Comparison of ENCODE assay signal across 1 cellular context in the genomic region with DNA sequence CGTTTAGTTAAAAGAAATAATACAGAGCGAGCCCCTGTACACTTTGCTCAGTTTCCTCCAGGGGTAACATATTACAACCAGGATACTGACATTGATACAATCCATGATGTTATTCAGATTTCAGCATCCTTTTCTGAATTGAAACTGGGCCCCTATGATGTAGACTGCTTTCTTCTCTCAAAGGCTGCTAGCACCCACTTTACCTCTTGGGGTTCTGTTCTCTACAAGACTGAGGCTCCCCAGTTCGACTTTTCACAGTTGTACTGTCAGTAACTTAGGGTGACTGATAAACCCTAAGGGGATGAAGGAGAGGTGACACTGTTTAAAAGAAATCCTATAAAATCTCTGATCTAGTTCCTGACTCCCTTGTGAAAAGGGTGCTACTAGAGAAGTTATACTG.
TF ChIP-seq lines count a peak whose summit lies in the region.

No MANE protein-coding gene starts in this region.

TF ChIP-seq in SK-N-SH, 30 proteins besides CTCF, POLR2A, EP300 and RAD21 (continued from another document):
- TF ChIP-seq, protein P1, sequence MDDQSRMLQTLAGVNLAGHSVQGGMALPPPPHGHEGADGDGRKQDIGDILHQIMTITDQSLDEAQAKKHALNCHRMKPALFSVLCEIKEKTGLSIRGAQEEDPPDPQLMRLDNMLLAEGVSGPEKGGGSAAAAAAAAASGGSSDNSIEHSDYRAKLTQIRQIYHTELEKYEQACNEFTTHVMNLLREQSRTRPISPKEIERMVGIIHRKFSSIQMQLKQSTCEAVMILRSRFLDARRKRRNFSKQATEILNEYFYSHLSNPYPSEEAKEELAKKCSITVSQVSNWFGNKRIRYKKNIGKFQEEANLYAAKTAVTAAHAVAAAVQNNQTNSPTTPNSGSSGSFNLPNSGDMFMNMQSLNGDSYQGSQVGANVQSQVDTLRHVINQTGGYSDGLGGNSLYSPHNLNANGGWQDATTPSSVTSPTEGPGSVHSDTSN (IDR thresholded peaks at IDR 0.05): no peak
- TF ChIP-seq, protein P2, sequence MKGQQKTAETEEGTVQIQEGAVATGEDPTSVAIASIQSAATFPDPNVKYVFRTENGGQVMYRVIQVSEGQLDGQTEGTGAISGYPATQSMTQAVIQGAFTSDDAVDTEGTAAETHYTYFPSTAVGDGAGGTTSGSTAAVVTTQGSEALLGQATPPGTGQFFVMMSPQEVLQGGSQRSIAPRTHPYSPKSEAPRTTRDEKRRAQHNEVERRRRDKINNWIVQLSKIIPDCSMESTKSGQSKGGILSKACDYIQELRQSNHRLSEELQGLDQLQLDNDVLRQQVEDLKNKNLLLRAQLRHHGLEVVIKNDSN (IDR thresholded peaks at IDR 0.05; ENCODE audit: borderline replicate concordance, low read depth): no peak
- no peak for TF ChIP-seq ELF1 (IDR thresholded peaks at IDR 0.05)
- TF ChIP-seq, protein P3, sequence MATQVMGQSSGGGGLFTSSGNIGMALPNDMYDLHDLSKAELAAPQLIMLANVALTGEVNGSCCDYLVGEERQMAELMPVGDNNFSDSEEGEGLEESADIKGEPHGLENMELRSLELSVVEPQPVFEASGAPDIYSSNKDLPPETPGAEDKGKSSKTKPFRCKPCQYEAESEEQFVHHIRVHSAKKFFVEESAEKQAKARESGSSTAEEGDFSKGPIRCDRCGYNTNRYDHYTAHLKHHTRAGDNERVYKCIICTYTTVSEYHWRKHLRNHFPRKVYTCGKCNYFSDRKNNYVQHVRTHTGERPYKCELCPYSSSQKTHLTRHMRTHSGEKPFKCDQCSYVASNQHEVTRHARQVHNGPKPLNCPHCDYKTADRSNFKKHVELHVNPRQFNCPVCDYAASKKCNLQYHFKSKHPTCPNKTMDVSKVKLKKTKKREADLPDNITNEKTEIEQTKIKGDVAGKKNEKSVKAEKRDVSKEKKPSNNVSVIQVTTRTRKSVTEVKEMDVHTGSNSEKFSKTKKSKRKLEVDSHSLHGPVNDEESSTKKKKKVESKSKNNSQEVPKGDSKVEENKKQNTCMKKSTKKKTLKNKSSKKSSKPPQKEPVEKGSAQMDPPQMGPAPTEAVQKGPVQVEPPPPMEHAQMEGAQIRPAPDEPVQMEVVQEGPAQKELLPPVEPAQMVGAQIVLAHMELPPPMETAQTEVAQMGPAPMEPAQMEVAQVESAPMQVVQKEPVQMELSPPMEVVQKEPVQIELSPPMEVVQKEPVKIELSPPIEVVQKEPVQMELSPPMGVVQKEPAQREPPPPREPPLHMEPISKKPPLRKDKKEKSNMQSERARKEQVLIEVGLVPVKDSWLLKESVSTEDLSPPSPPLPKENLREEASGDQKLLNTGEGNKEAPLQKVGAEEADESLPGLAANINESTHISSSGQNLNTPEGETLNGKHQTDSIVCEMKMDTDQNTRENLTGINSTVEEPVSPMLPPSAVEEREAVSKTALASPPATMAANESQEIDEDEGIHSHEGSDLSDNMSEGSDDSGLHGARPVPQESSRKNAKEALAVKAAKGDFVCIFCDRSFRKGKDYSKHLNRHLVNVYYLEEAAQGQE (IDR thresholded peaks at IDR 0.05; ENCODE audit: low read depth, low read length): no peak
- TF ChIP-seq SMC3 (IDR thresholded peaks at IDR 0.05; ENCODE audit: low read depth, low read length): no peak
- no peak for TF ChIP-seq RFX5 (IDR thresholded peaks at IDR 0.05; ENCODE audit: low read length)
- no peak for TF ChIP-seq TEAD4 (IDR thresholded peaks at IDR 0.05; ENCODE audit: borderline replicate concordance, insufficient read depth)
- TF ChIP-seq FOSL2 (IDR thresholded peaks at IDR 0.05; ENCODE audit: borderline replicate concordance, low read depth): no peak
